Comparison of ENCODE assay signal across 8 cellular contexts in the genomic region with DNA sequence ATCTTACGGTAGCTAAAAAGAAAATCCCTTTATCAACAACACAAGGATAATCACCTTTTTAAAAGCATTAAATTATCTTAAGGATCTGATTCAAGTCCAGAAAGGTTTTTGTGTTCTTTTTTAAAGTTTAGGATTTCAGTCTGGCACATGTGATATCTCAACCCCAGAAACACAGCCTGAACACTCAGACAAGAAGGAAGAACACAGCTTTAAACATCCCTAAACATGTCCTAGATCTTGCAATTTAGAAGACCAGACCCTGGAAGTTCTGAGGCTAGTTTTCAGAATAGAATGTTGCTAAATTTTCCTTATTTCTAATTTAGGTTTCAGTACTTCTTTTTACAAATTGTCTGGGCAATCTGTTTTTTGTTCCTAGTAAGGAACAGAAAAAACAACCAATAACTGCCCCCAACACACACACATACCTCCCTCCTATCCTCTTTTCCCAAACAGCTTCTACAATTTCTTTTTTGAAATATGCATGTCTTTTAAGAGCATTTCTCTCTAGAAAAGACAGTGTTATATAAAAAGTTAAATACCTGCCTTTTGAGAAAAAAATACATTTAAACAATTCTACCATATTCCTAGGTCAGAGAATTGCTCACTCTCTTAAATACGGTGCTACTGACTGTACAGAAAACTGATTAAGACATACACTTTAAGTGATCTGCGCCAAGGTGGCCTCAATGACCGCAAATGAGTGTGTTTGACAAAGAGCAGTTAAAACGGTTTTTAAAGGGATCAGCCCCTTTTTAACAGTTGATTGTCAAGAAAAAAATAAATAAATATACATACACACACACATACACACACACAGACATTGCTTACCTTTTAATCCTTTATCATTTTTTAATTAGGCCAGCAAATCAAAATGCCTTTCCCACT. TPM values are rescaled to one million over a fixed set of nuclear protein-coding genes. Genes with fewer than 3 reads are reported as not detected.
DNase-seq lines count a peak whose midpoint lies in the region; ATAC-seq, FAIRE-seq and TF ChIP-seq lines count a peak whose summit lies in the region.

No MANE protein-coding gene starts in this region.

- H3K4me1 ChIP-seq in right atrium auricular region (peaks cover 0 to 34% of the 10 kb centered on the region in 2 donors), spleen (peaks cover 5 to 91% (median 52%) of the 10 kb centered on the region in 6 donors)

- H3K9me3 ChIP-seq in right atrium auricular region = no peaks in the 10 kb centered on the region
- H3K9me3 ChIP-seq in spleen = no peaks in the 10 kb centered on the region

- H3K27me3 ChIP-seq in right atrium auricular region = no peaks in the 10 kb centered on the region
- peaks cover 0 to 78% (median 7%) of the 10 kb centered on the region in 7 donors for H3K27me3 ChIP-seq in spleen (replicated peaks in 1 of 7)

- TF ChIP-seq POLR2A in spleen (IDR thresholded peaks at IDR 0.05) = no peak

- no peaks in the 10 kb centered on the region for H3K36me3 ChIP-seq in right atrium auricular region
- H3K36me3 ChIP-seq in spleen = no peaks in the 10 kb centered on the region

- 28 to 33% (median 31%) methylated on average over 5 of the region's 5 CpGs for WGBS in spleen, 5 donors

- intact Hi-C loops in spleen (cut with DNase I; ENCODE audit: low total_unique reads) = no loop called here

- peak overlapping the region; percentile 91 to 94 for H3K27ac ChIP-seq in right atrium auricular region
- H3K27ac ChIP-seq in spleen = peak overlapping the region in 7 of 8 donors; percentile 76 to 92 (median 87)

- FAIRE-seq in D721Med (lab: Jason Lieb, UNC) = no peak

- DNase-seq in DMS 273 (lab: John Stamatoyannopoulos, UW; ENCODE audit: unreplicated experiment) = peak; percentile 61
- DNase-seq in DMS 273 treated with DMSO at 0.1 percent for 48 hours (lab: John Stamatoyannopoulos, UW) = no peak
- DNase-seq in SK-N-DZ (ENCODE audit: low spot score) = peak; percentile 35
- no peak for DNase-seq in right atrium auricular region (ENCODE audit: low spot score)
- DNase-seq in spleen = no peak
- DNase-seq in D721Med (ENCODE audit: insufficient read length, low spot score) = no peak

- TF ChIP-seq CTCF in right atrium auricular region (IDR thresholded peaks at IDR 0.05) (no peak), spleen (IDR thresholded peaks at IDR 0.05 in 8 of 11, conservative IDR thresholded peaks at IDR 0.05 in 3 of 11) (no peak), D721Med (IDR thresholded peaks at IDR 0.05; ENCODE audit: insufficient read depth, missing control alignments) (no peak)

- no peak for ATAC-seq in GM18520 (IDR thresholded peaks at IDR 0.05; ENCODE audit: unreplicated experiment)
- ATAC-seq in HG02840 (IDR thresholded peaks at IDR 0.05; ENCODE audit: low FRiP score, unreplicated experiment) = no peak

- H3K4me3 ChIP-seq in right atrium auricular region (peak overlapping the region; percentile 77 to 79), spleen (peak overlapping the region; percentile 4 to 69 (median 42))

RNA-seq across cellular contexts. Expression of a gene that starts 0.8 kb away (rescaled TPM):
- 13.7 and 15.4 TPM in 2 replicates for polyA plus RNA-seq in SK-N-DZ (2014; cell fraction: cytosol; rRNA removed)
- 19.6 and 20.5 TPM in 2 replicates for polyA plus RNA-seq in SK-N-DZ (2014; cell fraction: nucleus; rRNA removed)
- total RNA-seq in right atrium auricular region = 10 to 100 TPM; 29.4 to 38.7 TPM
- total RNA-seq in spleen = 10 to 100 TPM in 5 of 7 donors, 1 to 10 TPM in 2; 7.7 to 14.4 (median 10.9) TPM
- 1 to 10 TPM; 5.8 to 9.9 (median 6.9) TPM for polyA plus RNA-seq in spleen

Comparison
In these comparisons a context has a peak if more than half of its experiments do, and no peak if none do; other contexts are left out.
1. DNase-seq: peak in DMS 273 (single experiment) and SK-N-DZ (single experiment); none in DMS 273 treated with DMSO at 0.1 percent for 48 hours (single experiment), right atrium auricular region (single experiment), spleen (single experiment) and D721Med (single experiment).